Comparison of ENCODE assay signal across 26 cellular contexts in genomic region chr4:180437601-180438000, GRCh38.
A peak's percentile ranks its signal among the peaks of the same experiment; 100 is the strongest.
DNase-seq lines count a peak whose midpoint lies in the region; ATAC-seq and TF ChIP-seq lines count a peak whose summit lies in the region.
"Had no signal": no experiment of that assay in that cellular context is flagged by ENCODE, and none has a peak within 500 bp of the region (broad histone marks: within the 10 kb centered on the region; RNA-seq: fewer than 3 reads in every experiment).

No MANE protein-coding gene starts in this region.

- DNase-seq in activated naive CD8-positive, alpha-beta T cell treated with anti-CD3 and anti-CD28 coated beads, Interleukin-2, amount 50 U/mL, for 24 hours = no peak
- DNase-seq in SJCRH30 (peak; percentile 45 to 71), foreskin melanocyte (peak; percentile 85), caudate nucleus (lab: John Stamatoyannopoulos, UW) (no peak), right atrium auricular region (ENCODE audit: low spot score) (no peak)
- no peak for DNase-seq in stimulated activated effector memory CD8-positive, alpha-beta T cell treated with anti-CD3 and anti-CD28 coated beads, Interleukin-12 subunit alpha, Interleukin-12 subunit beta, amount 100 ng/mL, for 72 hours (ENCODE audit: low spot score in 2 of 2)
- no peak for DNase-seq in activated naive CD4-positive, alpha-beta T cell treated with anti-CD3 and anti-CD28 coated beads for 36 hours
- DNase-seq: activated CD4-positive, CD25-positive, alpha-beta regulatory T cell; activated gamma-delta T cell treated with Interleukin-2 at 50 U/mL for 16 hours; activated T-cell treated with anti-CD3 and anti-CD28 coated beads, Interleukin-2, amount 50 U/mL, for 48 hours; amniotic stem cell; CD4-positive, alpha-beta memory T cell; gastrocnemius medialis; kidney glomerular epithelial cell; lower lobe of right lung; mucosa of descending colon; MV-4-11; NCI-H82; nephron progenitor cell; pancreas; stimulated activated naive B cell treated with anti-CD40 and anti-IgM and Interleukin-4, amounts not matched to agents 10 μg/mL and 1 μg/mL and 100 μg/mL, for 72 hours; T-helper 1 cell; upper lobe of left lung had no signal

- no peaks in the 10 kb centered on the region for H3K36me3 Mint-ChIP-seq in activated naive CD8-positive, alpha-beta T cell
- H3K36me3 Mint-ChIP-seq in activated naive CD8-positive, alpha-beta T cell treated with anti-CD3 and anti-CD28 coated beads, Interleukin-2, amount 50 U/mL, for 24 hours (ENCODE audit: low read depth) = no peaks in the 10 kb centered on the region
- H3K36me3 Mint-ChIP-seq in stimulated activated effector memory CD8-positive, alpha-beta T cell treated with anti-CD3 and anti-CD28 coated beads, Interleukin-12 subunit alpha, Interleukin-12 subunit beta, amount 100 ng/mL, for 72 hours = no peaks in the 10 kb centered on the region
- H3K36me3 Mint-ChIP-seq in activated naive CD4-positive, alpha-beta T cell treated with anti-CD3 and anti-CD28 coated beads for 36 hours (ENCODE audit: low read depth) = no peaks in the 10 kb centered on the region
- H3K36me3 Mint-ChIP-seq: CD4-positive, alpha-beta memory T cell; stimulated activated naive B cell treated with anti-CD40 and anti-IgM and Interleukin-4, amounts not matched to agents 10 μg/mL and 1 μg/mL and 100 μg/mL, for 72 hours had no signal

- ATAC-seq in activated naive CD8-positive, alpha-beta T cell treated with anti-CD3 and anti-CD28 coated beads, Interleukin-2, amount 50 U/mL, for 24 hours = no peak
- ATAC-seq in stimulated activated effector memory CD8-positive, alpha-beta T cell treated with anti-CD3 and anti-CD28 coated beads, Interleukin-12 subunit alpha, Interleukin-12 subunit beta, amount 100 ng/mL, for 72 hours = no peak
- ATAC-seq: gastrocnemius medialis; lower lobe of right lung; mucosa of descending colon; pancreas; stimulated activated naive B cell treated with anti-CD40 and anti-IgM and Interleukin-4, amounts not matched to agents 10 μg/mL and 1 μg/mL and 100 μg/mL, for 72 hours had no signal

- H3K27ac ChIP-seq in SJCRH30 = peak overlapping the region; percentile 67
- no peak overlapping the region for H3K27ac ChIP-seq in caudate nucleus (ENCODE audit: low read depth, low read length)
- H3K27ac ChIP-seq in right atrium auricular region = no peak overlapping the region
- H3K27ac ChIP-seq: gastrocnemius medialis, KMS-11, lower lobe of right lung, pancreas, skin epidermis, upper lobe of left lung had no signal

- no peaks in the 10 kb centered on the region for H3K9me3 Mint-ChIP-seq in activated naive CD8-positive, alpha-beta T cell (ENCODE audit: low read depth)
- no peaks in the 10 kb centered on the region for H3K9me3 Mint-ChIP-seq in activated naive CD8-positive, alpha-beta T cell treated with anti-CD3 and anti-CD28 coated beads, Interleukin-2, amount 50 U/mL, for 24 hours
- H3K9me3 Mint-ChIP-seq in stimulated activated effector memory CD8-positive, alpha-beta T cell treated with anti-CD3 and anti-CD28 coated beads, Interleukin-12 subunit alpha, Interleukin-12 subunit beta, amount 100 ng/mL, for 72 hours = peaks cover 20% of the 10 kb centered on the region
- H3K9me3 Mint-ChIP-seq in activated naive CD4-positive, alpha-beta T cell treated with anti-CD3 and anti-CD28 coated beads for 36 hours = no peaks in the 10 kb centered on the region
- H3K9me3 Mint-ChIP-seq: nephron progenitor cell; stimulated activated naive B cell treated with anti-CD40 and anti-IgM and Interleukin-4, amounts not matched to agents 10 μg/mL and 1 μg/mL and 100 μg/mL, for 72 hours had no signal

- H3K9me3 ChIP-seq in SJCRH30 (replicated peaks) (no peaks in the 10 kb centered on the region), right atrium auricular region (no peaks in the 10 kb centered on the region)
- H3K9me3 ChIP-seq: gastrocnemius medialis, lower lobe of right lung, mucosa of descending colon, pancreas, upper lobe of left lung had no signal

- CTCF ChIA-PET in activated naive CD4-positive, alpha-beta T cell treated with anti-CD3 and anti-CD28 coated beads for 36 hours (lab: Charles Lee) = no interaction called here

- TF ChIP-seq CTCF in right atrium auricular region (IDR thresholded peaks at IDR 0.05) = no peak

- H3K27me3 Mint-ChIP-seq in activated naive CD8-positive, alpha-beta T cell = peaks cover 3% of the 10 kb centered on the region
- no peaks in the 10 kb centered on the region for H3K27me3 Mint-ChIP-seq in activated naive CD8-positive, alpha-beta T cell treated with anti-CD3 and anti-CD28 coated beads, Interleukin-2, amount 50 U/mL, for 24 hours
- H3K27me3 Mint-ChIP-seq in activated naive CD4-positive, alpha-beta T cell treated with anti-CD3 and anti-CD28 coated beads for 36 hours (ENCODE audit: low read depth) = peaks cover 3% of the 10 kb centered on the region
- H3K27me3 Mint-ChIP-seq: CD4-positive, alpha-beta memory T cell had no signal

- intact Hi-C loops in activated naive CD4-positive, alpha-beta T cell treated with anti-CD3 and anti-CD28 coated beads for 36 hours (cut with micrococcal nuclease) = no loop called here

- peaks cover 9% of the 10 kb centered on the region; the same call in 1 of the 2 replicates for H3K4me1 ChIP-seq in SJCRH30
- H3K4me1 ChIP-seq in right atrium auricular region = no peaks in the 10 kb centered on the region
- H3K4me1 ChIP-seq: gastrocnemius medialis, lower lobe of right lung, pancreas, upper lobe of left lung had no signal

- H3K4me1 Mint-ChIP-seq in activated naive CD8-positive, alpha-beta T cell (ENCODE audit: low read depth) = peaks cover 7% of the 10 kb centered on the region
- H3K4me1 Mint-ChIP-seq in activated naive CD8-positive, alpha-beta T cell treated with anti-CD3 and anti-CD28 coated beads, Interleukin-2, amount 50 U/mL, for 24 hours = peaks cover 4% of the 10 kb centered on the region
- no peaks in the 10 kb centered on the region for H3K4me1 Mint-ChIP-seq in stimulated activated effector memory CD8-positive, alpha-beta T cell treated with anti-CD3 and anti-CD28 coated beads, Interleukin-12 subunit alpha, Interleukin-12 subunit beta, amount 100 ng/mL, for 72 hours
- H3K4me1 Mint-ChIP-seq in activated naive CD4-positive, alpha-beta T cell treated with anti-CD3 and anti-CD28 coated beads for 36 hours (ENCODE audit: low read depth) = peaks cover 1% of the 10 kb centered on the region
- H3K4me1 Mint-ChIP-seq: nephron progenitor cell had no signal

- H3K36me3 ChIP-seq in SJCRH30 (no peaks in the 10 kb centered on the region), right atrium auricular region (no peaks in the 10 kb centered on the region)
- H3K36me3 ChIP-seq: gastrocnemius medialis, lower lobe of right lung, pancreas, upper lobe of left lung had no signal

- H3K27me3 ChIP-seq in SJCRH30 (no peaks in the 10 kb centered on the region), right atrium auricular region (no peaks in the 10 kb centered on the region)
- H3K27me3 ChIP-seq: gastrocnemius medialis, pancreas, upper lobe of left lung had no signal

- peak overlapping the region; percentile 13; the same call in 1 of the 2 replicates for H3K4me3 ChIP-seq in SJCRH30
- H3K4me3 ChIP-seq in right atrium auricular region = no peak overlapping the region
- H3K4me3 ChIP-seq: gastrocnemius medialis, lower lobe of right lung, mucosa of descending colon, pancreas, skin epidermis, upper lobe of left lung had no signal

- H3K27ac Mint-ChIP-seq in activated naive CD8-positive, alpha-beta T cell = no peak overlapping the region
- H3K27ac Mint-ChIP-seq in activated naive CD8-positive, alpha-beta T cell treated with anti-CD3 and anti-CD28 coated beads, Interleukin-2, amount 50 U/mL, for 24 hours = no peak overlapping the region
- H3K27ac Mint-ChIP-seq in stimulated activated effector memory CD8-positive, alpha-beta T cell treated with anti-CD3 and anti-CD28 coated beads, Interleukin-12 subunit alpha, Interleukin-12 subunit beta, amount 100 ng/mL, for 72 hours = no peak overlapping the region
- no peak overlapping the region for H3K27ac Mint-ChIP-seq in activated naive CD4-positive, alpha-beta T cell treated with anti-CD3 and anti-CD28 coated beads for 36 hours
- H3K27ac Mint-ChIP-seq: CD4-positive, alpha-beta memory T cell; nephron progenitor cell; stimulated activated naive B cell treated with anti-CD40 and anti-IgM and Interleukin-4, amounts not matched to agents 10 μg/mL and 1 μg/mL and 100 μg/mL, for 72 hours had no signal

- H3K4me3 Mint-ChIP-seq in activated naive CD8-positive, alpha-beta T cell = peak overlapping the region; percentile 69
- H3K4me3 Mint-ChIP-seq in activated naive CD8-positive, alpha-beta T cell treated with anti-CD3 and anti-CD28 coated beads, Interleukin-2, amount 50 U/mL, for 24 hours = no peak overlapping the region
- no peak overlapping the region for H3K4me3 Mint-ChIP-seq in stimulated activated effector memory CD8-positive, alpha-beta T cell treated with anti-CD3 and anti-CD28 coated beads, Interleukin-12 subunit alpha, Interleukin-12 subunit beta, amount 100 ng/mL, for 72 hours
- H3K4me3 Mint-ChIP-seq in activated naive CD4-positive, alpha-beta T cell treated with anti-CD3 and anti-CD28 coated beads for 36 hours = no peak overlapping the region
- H3K4me3 Mint-ChIP-seq: CD4-positive, alpha-beta memory T cell; nephron progenitor cell; stimulated activated naive B cell treated with anti-CD40 and anti-IgM and Interleukin-4, amounts not matched to agents 10 μg/mL and 1 μg/mL and 100 μg/mL, for 72 hours had no signal

Comparison
In these comparisons a context has a peak if more than half of its experiments do, and no peak if none do; other contexts are left out.
1. DNase-seq: peak in SJCRH30 (2 of 2) and foreskin melanocyte (single experiment); none in activated naive CD8-positive, alpha-beta T cell treated with anti-CD3 and anti-CD28 coated beads, Interleukin-2, amount 50 U/mL, for 24 hours (single experiment), stimulated activated effector memory CD8-positive, alpha-beta T cell treated with anti-CD3 and anti-CD28 coated beads, Interleukin-12 subunit alpha, Interleukin-12 subunit beta, amount 100 ng/mL, for 72 hours (0 of 2), caudate nucleus (0 of 61), activated naive CD4-positive, alpha-beta T cell treated with anti-CD3 and anti-CD28 coated beads for 36 hours (single experiment) and right atrium auricular region (single experiment).